8 cellular contexts compared by ENCODE assay signal in genomic region chr9:127424669-127424986, GRCh38. TPM values are rescaled to one million over a fixed set of nuclear protein-coding genes. Genes with fewer than 3 reads are reported as not detected.
DNase-seq lines count a peak whose midpoint lies in the region; ATAC-seq and TF ChIP-seq lines count a peak whose summit lies in the region.

No MANE protein-coding gene starts in this region.

- H3K27ac ChIP-seq in adrenal gland, result peak overlapping the region; percentile 68 to 92 (median 87)
- H3K27ac ChIP-seq in subcutaneous abdominal adipose tissue (ENCODE audit: low read depth, low read length), result peak overlapping the region; percentile 91

- peaks cover 21% of the 10 kb centered on the region for H3K4me1 ChIP-seq in Loucy (ENCODE audit: insufficient read depth, low read length, poor library complexity, severe bottlenecking)
- peaks cover 18 to 44% of the 10 kb centered on the region in 2 donors for H3K4me1 ChIP-seq in adrenal gland (replicated peaks in 1 of 2)
- H3K4me1 ChIP-seq in subcutaneous abdominal adipose tissue (ENCODE audit: control insufficient read depth in 5 of 5, insufficient read depth in 5 of 5, low read length in 5 of 5), result peaks cover 8 to 34% (median 31%) of the 10 kb centered on the region in 5 donors

- intact Hi-C loops in adrenal gland (cut with DNase I), result no loop called here

- TF ChIP-seq CTCF in Loucy (conservative IDR thresholded peaks at IDR 0.05; ENCODE audit: low read length) (no peak), adrenal gland (IDR thresholded peaks at IDR 0.05) (no peak), kidney epithelial cell (IDR thresholded peaks at IDR 0.05; ENCODE audit: insufficient read depth, low read length, poor library complexity, severe bottlenecking) (no peak)

- peak overlapping the region; percentile 98 for H3K4me2 ChIP-seq in Loucy (ENCODE audit: low read depth, low read length, poor library complexity, severe bottlenecking)

- no peaks in the 10 kb centered on the region; the same call in 1 of the 2 replicates for H3K36me3 ChIP-seq in Loucy (ENCODE audit: insufficient read depth, low read length)
- H3K36me3 ChIP-seq in adrenal gland (replicated peaks in 1 of 2), result peaks cover 0 to 13% of the 10 kb centered on the region in 2 donors
- H3K36me3 ChIP-seq in kidney epithelial cell (ENCODE audit: control insufficient read depth, insufficient read depth, low read length), result no peaks in the 10 kb centered on the region
- H3K36me3 ChIP-seq in subcutaneous abdominal adipose tissue (ENCODE audit: control insufficient read depth in 5 of 5, insufficient read depth in 5 of 5, low read length in 5 of 5), result peaks cover 0 to 15% (median 10%) of the 10 kb centered on the region in 5 donors

- no peak for TF ChIP-seq POLR2A in adrenal gland (IDR thresholded peaks at IDR 0.05)

- peaks cover 8% of the 10 kb centered on the region for H4K20me1 ChIP-seq in Loucy (ENCODE audit: insufficient read depth, low read length, poor library complexity, severe bottlenecking)

- ATAC-seq in HG03520 (IDR thresholded peaks at IDR 0.05; ENCODE audit: unreplicated experiment), result no peak

- H3K9ac ChIP-seq in Loucy (ENCODE audit: low read depth, low read length, poor library complexity, severe bottlenecking) (peak overlapping the region; percentile 95), subcutaneous abdominal adipose tissue (ENCODE audit: low read length in 5 of 5) (peak overlapping the region; percentile 90 to 98 (median 95))

- H3K27me3 ChIP-seq in Loucy (ENCODE audit: insufficient read depth, low read length, poor library complexity, severe bottlenecking), result no peaks in the 10 kb centered on the region
- no peaks in the 10 kb centered on the region for H3K27me3 ChIP-seq in adrenal gland
- no peaks in the 10 kb centered on the region for H3K27me3 ChIP-seq in kidney epithelial cell (ENCODE audit: control insufficient read depth, insufficient read depth, low read length)
- no peaks in the 10 kb centered on the region for H3K27me3 ChIP-seq in subcutaneous abdominal adipose tissue (ENCODE audit: control insufficient read depth in 5 of 5, insufficient read depth in 4 of 5, low read length in 5 of 5)

- H3K9me2 ChIP-seq in Loucy (replicated peaks; ENCODE audit: low read depth, low read length), result no peaks in the 10 kb centered on the region

- H3K9me3 ChIP-seq in Loucy (ENCODE audit: insufficient read depth, low read depth, low read length), result no peaks in the 10 kb centered on the region
- no peaks in the 10 kb centered on the region for H3K9me3 ChIP-seq in adrenal gland (replicated peaks in 1 of 3)
- H3K9me3 ChIP-seq in subcutaneous abdominal adipose tissue (ENCODE audit: control insufficient read depth in 5 of 5, low read length in 5 of 5), result no peaks in the 10 kb centered on the region

- H2AFZ ChIP-seq in Loucy (ENCODE audit: low read length), result peak overlapping the region; percentile 94; the same call in 1 of the 2 replicates

- DNase-seq in activated T-cell treated with anti-CD3 and anti-CD28 coated beads for 1 hour (ENCODE audit: low read depth) (peak; percentile 20), activated T-cell treated with anti-CD3 and anti-CD28 coated beads for 4 hours (no peak), adrenal gland (peak in 2 of 7 donors; percentile 40 to 56), kidney epithelial cell (ENCODE audit: low read depth) (no peak), inferior parietal cortex (ENCODE audit: extremely low spot score) (no peak)

- peaks cover 49% of the 10 kb centered on the region for H3K79me2 ChIP-seq in Loucy (ENCODE audit: insufficient read depth, low read length)

- 0 to 1% (median 0%) methylated on average over 13 of the region's 13 CpGs for WGBS in adrenal gland, 4 donors

- no peaks in the 10 kb centered on the region for H3F3A ChIP-seq in Loucy (ENCODE audit: low read depth)

- H3K4me3 ChIP-seq in Loucy (ENCODE audit: low read length, poor library complexity, severe bottlenecking) (peak overlapping the region; percentile 90), adrenal gland (peak overlapping the region; percentile 13 to 85 (median 73)), kidney epithelial cell (ENCODE audit: low read depth, low read length) (peak overlapping the region; percentile 90), subcutaneous abdominal adipose tissue (ENCODE audit: low read depth in 1 of 5, low read length in 5 of 5) (peak overlapping the region; percentile 80 to 95 (median 88))

RNA-seq across cellular contexts. Expression of gene ZNF79, which starts 0.4 kb away (rescaled TPM):
- total RNA-seq in adrenal gland (10 to 100 TPM in 7 of 8 donors, 1 to 10 TPM in 1; 9.6 to 16.5 (median 12.0) TPM), kidney epithelial cell (5.1 and 5.7 TPM in 2 replicates)
- polyA plus RNA-seq in adrenal gland, result 1 to 10 TPM; 5.5 to 7.5 (median 6.8) TPM

RNA-seq across cellular contexts. Expression of gene RPL12, which starts 26.6 kb away (rescaled TPM):
- total RNA-seq in adrenal gland, result 1,000 to 10,000 TPM in 6 of 8 donors, 100 to 1,000 TPM in 2; 879 to 2,396 (median 1,368) TPM
- polyA plus RNA-seq in adrenal gland, result 1,000 to 10,000 TPM; 1,610 to 4,212 (median 2,925) TPM
- total RNA-seq in kidney epithelial cell, result 4,686 and 4,885 TPM in 2 replicates

RNA-seq across cellular contexts. Expression of gene LRSAM1, which starts 26.7 kb away (rescaled TPM):
- total RNA-seq in adrenal gland, result 10 to 100 TPM; 18.3 to 31.0 (median 29.3) TPM
- 10 to 100 TPM in 2 of 3 donors, 1 to 10 TPM in 1; 6.8 to 74.8 (median 36.8) TPM for polyA plus RNA-seq in adrenal gland
- 26.6 and 30.1 TPM in 2 replicates for total RNA-seq in kidney epithelial cell

RNA-seq across cellular contexts. Expression of gene SLC2A8, which starts 27.7 kb away (rescaled TPM):
- total RNA-seq in adrenal gland (100 to 1,000 TPM in 1 of 8 donors, 10 to 100 TPM in 7; 35.2 to 121 (median 68.6) TPM), kidney epithelial cell (27.5 and 28.8 TPM in 2 replicates)
- polyA plus RNA-seq in adrenal gland, result 10 to 100 TPM; 17.1 to 66.6 (median 54.1) TPM
